Comparison of ENCODE assay signal across 19 cellular contexts in the genomic region with DNA sequence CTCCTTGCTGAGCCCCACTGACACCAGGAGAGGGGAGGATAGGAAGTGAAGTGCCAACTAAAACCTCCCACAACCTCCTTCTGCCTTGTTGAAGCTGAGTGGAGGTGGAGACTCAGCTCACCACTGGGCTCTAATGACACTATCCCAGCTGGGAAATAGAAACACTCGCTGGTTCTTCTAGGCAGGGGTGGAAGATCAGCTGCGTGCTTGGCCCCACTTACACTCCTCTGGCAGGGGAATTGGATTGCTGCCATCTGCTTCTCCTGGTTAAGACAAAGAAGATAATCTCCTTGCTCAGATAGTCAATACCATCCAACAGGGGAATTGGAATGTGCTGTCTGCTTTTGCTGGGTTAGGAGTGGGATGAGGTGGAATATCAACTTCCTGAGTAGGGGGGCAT.
"Had no signal": no experiment of that assay in that cellular context is flagged by ENCODE, and none has a peak within 500 bp of the region (broad histone marks: within the 10 kb centered on the region; RNA-seq: fewer than 3 reads in every experiment).

No MANE protein-coding gene starts in this region.

- H3K4me3 ChIP-seq: body of pancreas, ovary, right lobe of liver, smooth muscle cell, testis, upper lobe of left lung had no signal

- DNase-seq: activated B cell treated with CpG ODN at 0.5 μM for 24 hours; activated CD4-positive, alpha-beta T cell treated with anti-CD3 and anti-CD28 coated beads, Interleukin-2, amount 10 ng/mL, durations not matched to agents 24 days and 14 days; activated CD8-positive, alpha-beta T cell treated with anti-CD3 and anti-CD28 coated beads for 36 hours; activated naive CD4-positive, alpha-beta T cell; activated naive CD8-positive, alpha-beta T cell treated with anti-CD3 and anti-CD28 coated beads, Interleukin-2, amount 10 ng/mL, durations not matched to agents 7 days and 5 days; activated T-cell treated with anti-CD3 and anti-CD28 coated beads, Interleukin-2, amount 50 U/mL, for 1 hour; body of pancreas; caudate nucleus; foreskin keratinocyte; hypothalamus; midbrain; ovary; right lobe of liver; stimulated activated CD4-positive, alpha-beta T cell treated with anti-CD3 and anti-CD28 coated beads, Interleukin-4, amount 100 ng/mL, for 1 hour; testis; upper lobe of left lung had no signal

- H3K4me3 Mint-ChIP-seq: activated B cell treated with CpG ODN at 0.5 μM for 24 hours; activated CD4-positive, alpha-beta T cell treated with anti-CD3 and anti-CD28 coated beads, Interleukin-2, amount 10 ng/mL, durations not matched to agents 24 days and 14 days; activated CD8-positive, alpha-beta T cell treated with anti-CD3 and anti-CD28 coated beads for 36 hours; activated naive CD8-positive, alpha-beta T cell treated with anti-CD3 and anti-CD28 coated beads, Interleukin-2, amount 10 ng/mL, durations not matched to agents 7 days and 5 days; activated T-helper 17 cell treated with anti-CD3 and anti-CD28 coated beads, Interleukin-2, amount 50 U/mL, for 72 hours; neural crest cell had no signal

- H3K27ac Mint-ChIP-seq: activated B cell treated with CpG ODN at 0.5 μM for 24 hours; activated CD4-positive, alpha-beta T cell treated with anti-CD3 and anti-CD28 coated beads, Interleukin-2, amount 10 ng/mL, durations not matched to agents 24 days and 14 days; activated CD8-positive, alpha-beta T cell treated with anti-CD3 and anti-CD28 coated beads for 36 hours; activated naive CD8-positive, alpha-beta T cell treated with anti-CD3 and anti-CD28 coated beads, Interleukin-2, amount 10 ng/mL, durations not matched to agents 7 days and 5 days; activated T-helper 17 cell treated with anti-CD3 and anti-CD28 coated beads, Interleukin-2, amount 50 U/mL, for 72 hours had no signal

- ATAC-seq: activated CD8-positive, alpha-beta T cell treated with anti-CD3 and anti-CD28 coated beads for 36 hours; activated T-helper 17 cell treated with anti-CD3 and anti-CD28 coated beads, Interleukin-2, amount 50 U/mL, for 72 hours; body of pancreas; foreskin keratinocyte had no signal

- H3K4me1 Mint-ChIP-seq: activated B cell treated with CpG ODN at 0.5 μM for 24 hours; activated CD4-positive, alpha-beta T cell treated with anti-CD3 and anti-CD28 coated beads, Interleukin-2, amount 10 ng/mL, durations not matched to agents 24 days and 14 days; activated naive CD8-positive, alpha-beta T cell treated with anti-CD3 and anti-CD28 coated beads, Interleukin-2, amount 10 ng/mL, durations not matched to agents 7 days and 5 days; activated T-helper 17 cell treated with anti-CD3 and anti-CD28 coated beads, Interleukin-2, amount 50 U/mL, for 72 hours; neural crest cell had no signal

- H3K9me3 Mint-ChIP-seq: activated B cell treated with CpG ODN at 0.5 μM for 24 hours; activated CD4-positive, alpha-beta T cell treated with anti-CD3 and anti-CD28 coated beads, Interleukin-2, amount 10 ng/mL, durations not matched to agents 24 days and 14 days; activated naive CD8-positive, alpha-beta T cell treated with anti-CD3 and anti-CD28 coated beads, Interleukin-2, amount 10 ng/mL, durations not matched to agents 7 days and 5 days; activated T-helper 17 cell treated with anti-CD3 and anti-CD28 coated beads, Interleukin-2, amount 50 U/mL, for 72 hours had no signal

- H3K36me3 Mint-ChIP-seq: activated naive CD8-positive, alpha-beta T cell treated with anti-CD3 and anti-CD28 coated beads, Interleukin-2, amount 10 ng/mL, durations not matched to agents 7 days and 5 days had no signal

- H3K27me3 Mint-ChIP-seq: activated B cell treated with CpG ODN at 0.5 μM for 24 hours; activated CD4-positive, alpha-beta T cell treated with anti-CD3 and anti-CD28 coated beads, Interleukin-2, amount 10 ng/mL, durations not matched to agents 24 days and 14 days; activated T-helper 17 cell treated with anti-CD3 and anti-CD28 coated beads, Interleukin-2, amount 50 U/mL, for 72 hours had no signal
